In genomic region chr14:21248338-21248737, GRCh38 we compare ENCODE assay signal across 1 cellular context.
TF ChIP-seq lines count a peak whose summit lies in the region.

No MANE protein-coding gene starts in this region.

TF ChIP-seq in GM23338, 12 proteins besides CTCF, POLR2A, EP300 and RAD21:
- TF ChIP-seq NANOG (IDR thresholded peaks at IDR 0.05; ENCODE audit: borderline replicate concordance) (no peak), ZNF331 (CRISPR knock-in tag; IDR thresholded peaks at IDR 0.05; ENCODE audit: low read depth) (no peak), ZNF114 (CRISPR knock-in tag; IDR thresholded peaks at IDR 0.05) (no peak), CREB1 (CRISPR knock-in tag; IDR thresholded peaks at IDR 0.05; ENCODE audit: low read depth) (no peak), EZH2phosphoT487 (IDR thresholded peaks at IDR 0.05; ENCODE audit: unreplicated experiment) (no peak), REST (IDR thresholded peaks at IDR 0.05; ENCODE audit: unreplicated experiment) (no peak), JUNB (IDR thresholded peaks at IDR 0.05; ENCODE audit: unreplicated experiment) (no peak), STAT1 (IDR thresholded peaks at IDR 0.05; ENCODE audit: unreplicated experiment) (no peak), EZH2 (IDR thresholded peaks at IDR 0.05; ENCODE audit: low read depth, unreplicated experiment) (no peak), POLR2AphosphoS5 (IDR thresholded peaks at IDR 0.05; ENCODE audit: low read depth) (no peak; the same call in 1 of the 2 replicates), ETS1 (IDR thresholded peaks at IDR 0.05) (no peak), ZNF462 (CRISPR knock-in tag; IDR thresholded peaks at IDR 0.05) (no peak)
TF ChIP-seq in GM23338: peak in this region for 0.
